In genomic region chr1:150550222-150551048, GRCh38 we compare ENCODE assay signal across 10 cellular contexts. TPM values are rescaled to one million over a fixed set of nuclear protein-coding genes. Genes with fewer than 3 reads are reported as not detected.
A peak's percentile ranks its signal among the peaks of the same experiment; 100 is the strongest.
DNase-seq lines count a peak whose midpoint lies in the region; ATAC-seq and TF ChIP-seq lines count a peak whose summit lies in the region.
"Had no signal": no experiment of that assay in that cellular context is flagged by ENCODE, and none has a peak within 500 bp of the region (broad histone marks: within the 10 kb centered on the region; RNA-seq: fewer than 3 reads in every experiment).

No MANE protein-coding gene starts in this region.

- H3K27ac ChIP-seq in endodermal cell (ENCODE audit: low read depth, low read length) (no peak overlapping the region), muscle layer of duodenum (ENCODE audit: low read length) (peak overlapping the region; percentile 81), upper lobe of right lung (peak overlapping the region; percentile 86)

- H3K4me3 ChIP-seq in endodermal cell (ENCODE audit: low read length) (no peak overlapping the region), muscle layer of duodenum (ENCODE audit: low read depth in 1 of 2, low read length in 2 of 2) (peak overlapping the region; percentile 57 to 60), upper lobe of right lung (peak overlapping the region; percentile 63)

- peak overlapping the region; percentile 31 for H3K27ac Mint-ChIP-seq in activated CD4-positive, alpha-beta T cell treated with anti-CD3 and anti-CD28 coated beads, Interleukin-2, amount 10 ng/mL, durations not matched to agents 7 days and 5 days
- H3K27ac Mint-ChIP-seq in endodermal cell = no peak overlapping the region

- H3K4me1 ChIP-seq in endodermal cell (ENCODE audit: control insufficient read depth, insufficient read depth, low read length) = peaks cover 3% of the 10 kb centered on the region
- H3K4me1 ChIP-seq in muscle layer of duodenum (ENCODE audit: control insufficient read depth in 1 of 2, insufficient read depth in 2 of 2, low read length in 2 of 2) = peaks cover 9 to 24% of the 10 kb centered on the region in 2 donors
- peaks cover 44% of the 10 kb centered on the region for H3K4me1 ChIP-seq in upper lobe of right lung

- peaks cover 30% of the 10 kb centered on the region for H3K4me1 Mint-ChIP-seq in activated CD4-positive, alpha-beta T cell treated with anti-CD3 and anti-CD28 coated beads, Interleukin-2, amount 10 ng/mL, durations not matched to agents 7 days and 5 days
- H3K4me1 Mint-ChIP-seq in endodermal cell = peaks cover 6% of the 10 kb centered on the region

- intact Hi-C loops in upper lobe of right lung (cut with DNase I) = no loop called here

- H3K9ac ChIP-seq in endodermal cell (ENCODE audit: extremely low read depth, low read length, poor library complexity, severe bottlenecking) = no peak overlapping the region

- no peaks in the 10 kb centered on the region for H3K27me3 ChIP-seq in endodermal cell (ENCODE audit: control insufficient read depth, insufficient read depth, low read length, poor library complexity, severe bottlenecking)
- H3K27me3 ChIP-seq in muscle layer of duodenum (ENCODE audit: low read depth, low read length) = no peaks in the 10 kb centered on the region
- no peaks in the 10 kb centered on the region for H3K27me3 ChIP-seq in upper lobe of right lung

- POLR2A ChIA-PET in activated CD4-positive, alpha-beta T cell treated with anti-CD3 and anti-CD28 coated beads, Interleukin-2, amount 10 ng/mL, durations not matched to agents 7 days and 5 days (lab: Charles Lee) = no interaction called here

- H3K36me3 Mint-ChIP-seq in activated CD4-positive, alpha-beta T cell treated with anti-CD3 and anti-CD28 coated beads, Interleukin-2, amount 10 ng/mL, durations not matched to agents 7 days and 5 days (ENCODE audit: low read depth) = no peaks in the 10 kb centered on the region
- H3K36me3 Mint-ChIP-seq in endodermal cell (ENCODE audit: low read depth) = no peaks in the 10 kb centered on the region

- ATAC-seq in upper lobe of right lung (peak; percentile 2), HG03520 (IDR thresholded peaks at IDR 0.05; ENCODE audit: unreplicated experiment) (no peak)

- H3K9me3 ChIP-seq in endodermal cell (ENCODE audit: control insufficient read depth, low read length) (no peaks in the 10 kb centered on the region), muscle layer of duodenum (ENCODE audit: control insufficient read depth in 1 of 2, low read length in 2 of 2) (no peaks in the 10 kb centered on the region), upper lobe of right lung (no peaks in the 10 kb centered on the region)

- H3K4me3 Mint-ChIP-seq in activated CD4-positive, alpha-beta T cell treated with anti-CD3 and anti-CD28 coated beads, Interleukin-2, amount 10 ng/mL, durations not matched to agents 7 days and 5 days = no peak overlapping the region
- H3K4me3 Mint-ChIP-seq in endodermal cell = no peak overlapping the region

- TF ChIP-seq CTCF in endodermal cell (conservative IDR thresholded peaks at IDR 0.05) = no peak
- no peak for TF ChIP-seq CTCF in upper lobe of right lung (IDR thresholded peaks at IDR 0.05)

- H3K27me3 Mint-ChIP-seq in activated CD4-positive, alpha-beta T cell treated with anti-CD3 and anti-CD28 coated beads, Interleukin-2, amount 10 ng/mL, durations not matched to agents 7 days and 5 days = peaks cover 26% of the 10 kb centered on the region
- H3K27me3 Mint-ChIP-seq in endodermal cell (ENCODE audit: insufficient read depth) = peaks cover 27% of the 10 kb centered on the region

- no peak for DNase-seq in activated CD4-positive, alpha-beta T cell treated with anti-CD3 and anti-CD28 coated beads, Interleukin-2, amount 10 ng/mL, durations not matched to agents 7 days and 5 days
- DNase-seq in activated CD4-positive, alpha-beta T cell treated with anti-CD3 and anti-CD28 coated beads, Interleukin-2, amount 50 U/mL, for 48 hours = no peak
- peak; percentile 58 for DNase-seq in endodermal cell
- DNase-seq in upper lobe of right lung = no peak
- no peak for DNase-seq in DMS153 treated with DMSO at 0.1 percent for 48 hours (lab: John Stamatoyannopoulos, UW; ENCODE audit: unreplicated experiment)
- no peak for DNase-seq in DMS 273 (lab: John Stamatoyannopoulos, UW; ENCODE audit: unreplicated experiment)
- DNase-seq: activated CD4-positive, alpha-beta T cell treated with anti-CD3 and anti-CD28 coated beads, Interleukin-2, amount 50 U/mL, for 4 hours; NCI-H524 had no signal

- H3K36me3 ChIP-seq in endodermal cell (ENCODE audit: control insufficient read depth, insufficient read depth, low read length) = peaks cover 2% of the 10 kb centered on the region
- H3K36me3 ChIP-seq in muscle layer of duodenum (ENCODE audit: control insufficient read depth in 1 of 2, insufficient read depth in 2 of 2, low read length in 2 of 2) = peaks cover 0 to 9% of the 10 kb centered on the region in 2 donors
- H3K36me3 ChIP-seq in upper lobe of right lung = no peaks in the 10 kb centered on the region

- 87 to 91% methylated on average over 9 to 22 of the region's 22 CpGs for WGBS in endodermal cell (ENCODE audit: insufficient coverage in 1 of 2, insufficient read length in 1 of 2), 2 experiments

- H3K9me3 Mint-ChIP-seq in activated CD4-positive, alpha-beta T cell treated with anti-CD3 and anti-CD28 coated beads, Interleukin-2, amount 10 ng/mL, durations not matched to agents 7 days and 5 days = no peaks in the 10 kb centered on the region
- no peaks in the 10 kb centered on the region for H3K9me3 Mint-ChIP-seq in endodermal cell

- CTCF ChIA-PET in activated CD4-positive, alpha-beta T cell treated with anti-CD3 and anti-CD28 coated beads, Interleukin-2, amount 10 ng/mL, durations not matched to agents 7 days and 5 days (lab: Charles Lee) = interaction anchor here (1.2 to 9.7 kb wide), 2 partner anchors 9 to 18 kb away, joined by 4 to 84 read pairs; no protein-coding TSS in a partner anchor

RNA-seq across cellular contexts. Expression of gene ADAMTSL4, which starts 1.2 kb away (rescaled TPM):
- under 1 TPM; 0.06 to 0.15 TPM for total RNA-seq in activated CD4-positive, alpha-beta T cell treated with anti-CD3 and anti-CD28 coated beads, Interleukin-2, amount 10 ng/mL, durations not matched to agents 7 days and 5 days
- 1 to 10 TPM; 3.7 to 3.9 TPM for total RNA-seq in endodermal cell
- 2.9 TPM for polyA plus RNA-seq in endodermal cell (2013, experiment 1 of 2)
- 1.5 TPM for polyA plus RNA-seq in endodermal cell (2013, experiment 2 of 2)
- total RNA-seq in upper lobe of right lung = 99.2 TPM

RNA-seq across cellular contexts. Expression of gene MCL1, which starts 29.0 kb away (rescaled TPM):
- total RNA-seq in activated CD4-positive, alpha-beta T cell treated with anti-CD3 and anti-CD28 coated beads, Interleukin-2, amount 10 ng/mL, durations not matched to agents 7 days and 5 days = 100 to 1,000 TPM; 260 to 311 TPM
- total RNA-seq in endodermal cell (100 to 1,000 TPM; 133 to 173 TPM), upper lobe of right lung (325 TPM)
- polyA plus RNA-seq in endodermal cell (2013, experiment 1 of 2) = 132 TPM
- 134 TPM for polyA plus RNA-seq in endodermal cell (2013, experiment 2 of 2)

RNA-seq across cellular contexts. Expression of gene FALEC, which starts 34.9 kb away (rescaled TPM):
- under 1 TPM in 1 of 2 experiments, not detected in 1; 0.64 TPM for total RNA-seq in activated CD4-positive, alpha-beta T cell treated with anti-CD3 and anti-CD28 coated beads, Interleukin-2, amount 10 ng/mL, durations not matched to agents 7 days and 5 days
- total RNA-seq in endodermal cell (1 to 10 TPM in 1 of 2 donors, under 1 TPM in 1; 0.70 to 1.6 TPM), upper lobe of right lung (1.0 TPM)
- polyA plus RNA-seq in endodermal cell (2013, experiment 1 of 2) = not detected
- polyA plus RNA-seq in endodermal cell (2013, experiment 2 of 2) = not detected

RNA-seq across cellular contexts. Expression of gene ECM1, which starts 42.5 kb away (rescaled TPM):
- total RNA-seq in activated CD4-positive, alpha-beta T cell treated with anti-CD3 and anti-CD28 coated beads, Interleukin-2, amount 10 ng/mL, durations not matched to agents 7 days and 5 days = 1 to 10 TPM in 1 of 2 experiments, under 1 TPM in 1; 0.87 to 1.2 TPM
- total RNA-seq in endodermal cell = 1 to 10 TPM; 4.8 to 5.6 TPM
- polyA plus RNA-seq in endodermal cell (2013, experiment 1 of 2) = 5.6 TPM
- polyA plus RNA-seq in endodermal cell (2013, experiment 2 of 2) = 8.3 TPM
- 15.5 TPM for total RNA-seq in upper lobe of right lung

Comparison
In these comparisons a context has a peak if more than half of its experiments do, and no peak if none do; other contexts are left out.
1. RNA of gene ADAMTSL4, which starts 1.2 kb away (total RNA-seq): 99.2 TPM in upper lobe of right lung (single experiment); 3.7 to 3.9 TPM in endodermal cell and 0.06 to 0.15 TPM in activated CD4-positive, alpha-beta T cell treated with anti-CD3 and anti-CD28 coated beads, Interleukin-2, amount 10 ng/mL, durations not matched to agents 7 days and 5 days; every median in the first group is over 10 times any median in the second.